Comparison of ENCODE assay signal across 8 cellular contexts in genomic region chr2:28716265-28716865, GRCh38. TPM values are rescaled to one million over a fixed set of nuclear protein-coding genes. Genes with fewer than 3 reads are reported as not detected.
DNase-seq lines count a peak whose midpoint lies in the region; ATAC-seq and TF ChIP-seq lines count a peak whose summit lies in the region.

No MANE protein-coding gene starts in this region.

- no peak overlapping the region for H3K14ac ChIP-seq in mesenchymal stem cell (ENCODE audit: low read length in 2 of 2)

- H3K36me3 ChIP-seq in colonic mucosa (no peaks in the 10 kb centered on the region), mesenchymal stem cell (ENCODE audit: control insufficient read depth in 1 of 2, insufficient read depth in 2 of 2, low read depth in 1 of 2, low read length in 2 of 2) (no peaks in the 10 kb centered on the region), transverse colon (no peaks in the 10 kb centered on the region)

- no peak overlapping the region for H2BK5ac ChIP-seq in mesenchymal stem cell (ENCODE audit: low read depth, low read length, poor library complexity, severe bottlenecking)

- H3K27me3 ChIP-seq in colonic mucosa (no peaks in the 10 kb centered on the region), mesenchymal stem cell (ENCODE audit: control insufficient read depth in 1 of 2, insufficient read depth in 1 of 2, low read length in 2 of 2) (no peaks in the 10 kb centered on the region), transverse colon (no peaks in the 10 kb centered on the region)

- no peak overlapping the region for H2AFZ ChIP-seq in mesenchymal stem cell (ENCODE audit: low read depth, low read length)

- no peak overlapping the region for H4K8ac ChIP-seq in mesenchymal stem cell (ENCODE audit: low read length)

- in situ Hi-C loops in transverse colon (cut with MboI; ENCODE audit: low pct_ligation_motif_present in 1 of 4, low pct_unique_long_range_greater_than_20kb in 1 of 4, low sequenced_read_pairs in 3 of 4) = no loop called here

- H3K23ac ChIP-seq in mesenchymal stem cell (ENCODE audit: low read length in 2 of 2) = no peak overlapping the region

- DNase-seq in AG09309 (ENCODE audit: low read depth) (peak; percentile 63), NOMO-1 (lab: John Stamatoyannopoulos, UW; ENCODE audit: unreplicated experiment in 2 of 2) (peak; percentile 86 to 96), colonic mucosa (peak; percentile 72), mesenchymal stem cell (peak; percentile 98), transverse colon (peak; percentile 54)
- no peak for DNase-seq in activated T-helper 2 cell treated with anti-CD3 and anti-CD28 coated beads, Interferon-gamma antibody, Interleukin-2, Interleukin-4, amounts not matched to agents 10 μg/mL and 5 μg/mL and 100 μg/mL, durations not matched to agents 14 hours and 24 hours and 36 hours (ENCODE audit: low spot score)

- TF ChIP-seq EP300 in transverse colon (IDR thresholded peaks at IDR 0.05; ENCODE audit: low read depth) = peak; percentile 25

- intact Hi-C loops in colonic mucosa (cut with DNase I) = no loop called here
- intact Hi-C loops in transverse colon (cut with DNase I; ENCODE audit: low total_unique reads) = no loop called here
- intact Hi-C loops in activated T-helper 2 cell treated with anti-CD3 and anti-CD28 coated beads, Interferon-gamma antibody, Interleukin-2, Interleukin-4, amounts not matched to agents 10 μg/mL and 5 μg/mL and 100 μg/mL, durations not matched to agents 14 hours and 24 hours and 36 hours (cut with micrococcal nuclease) = no loop called here

- TF ChIP-seq POLR2A in transverse colon (IDR thresholded peaks at IDR 0.05) = no peak

- peak overlapping the region in 1 of 2 experiments; percentile 88 for H3K4ac ChIP-seq in mesenchymal stem cell (ENCODE audit: low read depth in 1 of 2, low read length in 2 of 2)

- no peaks in the 10 kb centered on the region for H3K9me3 Mint-ChIP-seq in activated T-helper 2 cell treated with anti-CD3 and anti-CD28 coated beads, Interferon-gamma antibody, Interleukin-2, Interleukin-4, amounts not matched to agents 10 μg/mL and 5 μg/mL and 100 μg/mL, durations not matched to agents 14 hours and 24 hours and 36 hours

- no peak overlapping the region for H4K91ac ChIP-seq in mesenchymal stem cell (ENCODE audit: low read length)

- H2BK12ac ChIP-seq in mesenchymal stem cell (ENCODE audit: low read length in 2 of 2) = no peak overlapping the region

- H3K27ac Mint-ChIP-seq in activated T-helper 2 cell treated with anti-CD3 and anti-CD28 coated beads, Interferon-gamma antibody, Interleukin-2, Interleukin-4, amounts not matched to agents 10 μg/mL and 5 μg/mL and 100 μg/mL, durations not matched to agents 14 hours and 24 hours and 36 hours = no peak overlapping the region

- TF ChIP-seq CTCF in AG09309 (IDR thresholded peaks at IDR 0.05; ENCODE audit: control insufficient read depth, insufficient read depth, low read depth, low read length, missing control alignments) (no peak), colonic mucosa (IDR thresholded peaks at IDR 0.05) (no peak), transverse colon (IDR thresholded peaks at IDR 0.05) (no peak)

- H3K4me1 ChIP-seq in colonic mucosa = no peaks in the 10 kb centered on the region
- H3K4me1 ChIP-seq in mesenchymal stem cell (ENCODE audit: control insufficient read depth, insufficient read depth, low read depth, low read length) = peaks cover 5% of the 10 kb centered on the region
- peaks cover 7 to 22% (median 19%) of the 10 kb centered on the region in 4 donors for H3K4me1 ChIP-seq in transverse colon

- H3K79me1 ChIP-seq in mesenchymal stem cell (replicated peaks; ENCODE audit: low read length, poor library complexity, severe bottlenecking) = no peaks in the 10 kb centered on the region

- H3K4me2 ChIP-seq in mesenchymal stem cell (ENCODE audit: low read length, poor library complexity, severe bottlenecking) = no peak overlapping the region

- H3K27me3 Mint-ChIP-seq in activated T-helper 2 cell treated with anti-CD3 and anti-CD28 coated beads, Interferon-gamma antibody, Interleukin-2, Interleukin-4, amounts not matched to agents 10 μg/mL and 5 μg/mL and 100 μg/mL, durations not matched to agents 14 hours and 24 hours and 36 hours (ENCODE audit: low read depth) = no peaks in the 10 kb centered on the region

- ATAC-seq in GM21576 (IDR thresholded peaks at IDR 0.05; ENCODE audit: unreplicated experiment) (peak; percentile 64), GM21515 (IDR thresholded peaks at IDR 0.05; ENCODE audit: unreplicated experiment) (no peak)

- peak overlapping the region in 1 of 2 donors; percentile 47 for H3K9ac ChIP-seq in colonic mucosa (ENCODE audit: low read depth in 2 of 2, low read length in 2 of 2)
- peak overlapping the region; percentile 55 for H3K9ac ChIP-seq in mesenchymal stem cell (ENCODE audit: low read length)

- H3K18ac ChIP-seq in mesenchymal stem cell (ENCODE audit: low read depth in 1 of 2, low read length in 2 of 2) = no peak overlapping the region

- H3K9me3 ChIP-seq in colonic mucosa = no peaks in the 10 kb centered on the region
- H3K9me3 ChIP-seq in mesenchymal stem cell (ENCODE audit: control insufficient read depth, low read length) = no peaks in the 10 kb centered on the region
- no peaks in the 10 kb centered on the region for H3K9me3 ChIP-seq in transverse colon

- no peak overlapping the region for H2BK15ac ChIP-seq in mesenchymal stem cell (ENCODE audit: low read depth, poor library complexity, severe bottlenecking)

- no peak overlapping the region for H2AK5ac ChIP-seq in mesenchymal stem cell (ENCODE audit: low read length, severe bottlenecking)

- H3K4me1 Mint-ChIP-seq in activated T-helper 2 cell treated with anti-CD3 and anti-CD28 coated beads, Interferon-gamma antibody, Interleukin-2, Interleukin-4, amounts not matched to agents 10 μg/mL and 5 μg/mL and 100 μg/mL, durations not matched to agents 14 hours and 24 hours and 36 hours (ENCODE audit: low read depth) = peaks cover 19% of the 10 kb centered on the region

- 0% methylated on average over 1 of the region's 4 CpGs for WGBS in mesenchymal stem cell
- 14 to 22% methylated on average over 4 of the region's 4 CpGs for WGBS in transverse colon (ENCODE audit: low coverage in 1 of 2), 2 donors

- H2BK120ac ChIP-seq in mesenchymal stem cell (ENCODE audit: low read depth, low read length) = no peak overlapping the region

- no peaks in the 10 kb centered on the region for H3K36me3 Mint-ChIP-seq in activated T-helper 2 cell treated with anti-CD3 and anti-CD28 coated beads, Interferon-gamma antibody, Interleukin-2, Interleukin-4, amounts not matched to agents 10 μg/mL and 5 μg/mL and 100 μg/mL, durations not matched to agents 14 hours and 24 hours and 36 hours (ENCODE audit: low read depth)

- H3K4me3 ChIP-seq in AG09309 (ENCODE audit: control insufficient read depth, low read depth, low read length) (no peak overlapping the region), colonic mucosa (no peak overlapping the region), mesenchymal stem cell (ENCODE audit: insufficient read depth in 1 of 2, low read depth in 1 of 2, low read length in 2 of 2) (peak overlapping the region in 1 of 2 experiments; percentile 39), transverse colon (no peak overlapping the region)

- H3K27ac ChIP-seq in colonic mucosa (peak overlapping the region; percentile 46), mesenchymal stem cell (ENCODE audit: low read length, poor library complexity, severe bottlenecking) (peak overlapping the region; percentile 82), transverse colon (peak overlapping the region; percentile 66 to 87 (median 84))

- no peak overlapping the region for H3K4me3 Mint-ChIP-seq in activated T-helper 2 cell treated with anti-CD3 and anti-CD28 coated beads, Interferon-gamma antibody, Interleukin-2, Interleukin-4, amounts not matched to agents 10 μg/mL and 5 μg/mL and 100 μg/mL, durations not matched to agents 14 hours and 24 hours and 36 hours (ENCODE audit: low read depth)

RNA-seq across cellular contexts. Expression of gene PPP1CB, which starts 35.3 kb away (rescaled TPM):
- total RNA-seq in colonic mucosa (100 to 1,000 TPM; 273 to 478 TPM), transverse colon (100 to 1,000 TPM; 132 to 245 (median 192) TPM)
- polyA plus RNA-seq in mesenchymal stem cell (2013, experiment 1 of 2) = 80.9 TPM
- polyA plus RNA-seq in mesenchymal stem cell (2013, experiment 2 of 2) = 88.4 TPM
- total RNA-seq in activated T-helper 2 cell treated with anti-CD3 and anti-CD28 coated beads, Interferon-gamma antibody, Interleukin-2, Interleukin-4, amounts not matched to agents 10 μg/mL and 5 μg/mL and 100 μg/mL, durations not matched to agents 14 hours and 24 hours and 36 hours = 253 and 272 TPM in 2 replicates
